In the genomic region with DNA sequence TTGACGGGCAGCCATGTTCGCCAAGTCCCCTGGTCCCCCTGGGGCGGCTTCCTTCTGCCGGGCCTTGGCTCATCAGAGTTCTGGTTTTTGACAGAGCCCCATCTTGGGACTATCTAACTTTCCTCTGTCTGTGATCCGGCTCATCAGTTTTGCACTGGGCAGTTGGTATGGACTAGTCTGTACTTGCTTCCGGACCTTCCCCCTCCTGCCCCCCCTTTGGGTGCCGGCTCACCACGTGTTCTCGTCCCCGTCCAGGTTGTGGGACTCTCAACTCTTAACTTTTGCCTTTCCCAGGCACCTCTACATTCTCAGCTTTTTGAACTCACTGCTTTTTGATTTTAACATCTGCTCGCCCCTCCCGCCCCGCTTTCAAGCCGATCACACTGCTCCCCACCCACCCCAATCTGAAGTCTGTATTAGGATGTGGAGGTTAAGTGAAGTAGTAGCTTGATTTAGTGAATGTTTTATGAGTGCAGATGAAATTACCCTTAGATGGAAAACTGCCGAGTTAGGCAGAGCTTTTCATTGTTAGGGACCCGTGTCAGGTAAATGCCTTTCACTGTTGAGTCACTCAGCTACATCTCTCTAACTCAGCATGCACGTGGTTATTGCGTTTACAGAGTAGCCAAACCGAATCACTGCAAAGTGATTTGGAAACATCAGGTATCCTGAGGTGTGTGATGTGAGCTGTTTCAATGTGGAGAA, we compare ENCODE assay signal across 8 cellular contexts. TPM values are rescaled to one million over a fixed set of nuclear protein-coding genes. Genes with fewer than 3 reads are reported as not detected.
DNase-seq lines count a peak whose midpoint lies in the region; ATAC-seq and TF ChIP-seq lines count a peak whose summit lies in the region.

No MANE protein-coding gene starts in this region.

- H3K4me3 Mint-ChIP-seq in CD8-positive, alpha-beta T cell: peak overlapping the region; percentile 96

- no peak for TF ChIP-seq POLR2A in lower leg skin (IDR thresholded peaks at IDR 0.05)

- H3K36me3 Mint-ChIP-seq in CD8-positive, alpha-beta T cell: peaks cover 8% of the 10 kb centered on the region

- peak in 6 of 7 experiments; percentile 7 to 56 (median 16) for DNase-seq in CD8-positive, alpha-beta T cell
- DNase-seq in KBM-7 (peak; percentile 64), dorsolateral prefrontal cortex (peak in 2 of 10 donors; percentile 11 to 36), lower leg skin (ENCODE audit: low spot score in 2 of 2) (peak; percentile 20 to 86), NCI-H524 treated with DMSO at 0.1 percent for 48 hours (lab: John Stamatoyannopoulos, UW) (no peak)
- peak; percentile 47 to 61 for DNase-seq in activated CD4-positive, alpha-beta T cell treated with anti-CD3 and anti-CD28 coated beads for 4 hours
- peak; percentile 28 for DNase-seq in stimulated activated CD8-positive, alpha-beta memory T cell treated with anti-CD3 and anti-CD28 coated beads, Interleukin-12 subunit alpha, Interleukin-12 subunit beta, amount 100 ng/mL, for 4 hours (ENCODE audit: low read depth)

- CTCF ChIA-PET in CD8-positive, alpha-beta T cell (lab: Charles Lee): interaction anchor here (2.3 kb wide), 1 partner anchor 25 kb away, joined by 12 read pairs; the partner anchor contains the start of gene TRMT61B

- peaks cover 37% of the 10 kb centered on the region for H3K4me1 ChIP-seq in CD8-positive, alpha-beta T cell (ENCODE audit: insufficient read depth, low read length)

- H3K9me3 Mint-ChIP-seq in CD8-positive, alpha-beta T cell: no peaks in the 10 kb centered on the region

- peak overlapping the region; percentile 91 for H3K27ac Mint-ChIP-seq in CD8-positive, alpha-beta T cell

- no peaks in the 10 kb centered on the region for H3K9me3 ChIP-seq in CD8-positive, alpha-beta T cell (ENCODE audit: low read length)

- peak overlapping the region; percentile 81 for H3K27ac ChIP-seq in CD8-positive, alpha-beta T cell (ENCODE audit: low read depth, low read length)
- peak overlapping the region in 21 of 59 donors; percentile 32 to 88 (median 67) for H3K27ac ChIP-seq in dorsolateral prefrontal cortex

- no peaks in the 10 kb centered on the region for H3K27me3 ChIP-seq in CD8-positive, alpha-beta T cell (ENCODE audit: insufficient read depth, low read length)
- no peaks in the 10 kb centered on the region for H3K27me3 ChIP-seq in dorsolateral prefrontal cortex

- TF ChIP-seq CTCF in CD8-positive, alpha-beta T cell (IDR thresholded peaks at IDR 0.05): no peak
- no peak for TF ChIP-seq CTCF in dorsolateral prefrontal cortex (IDR thresholded peaks at IDR 0.05 in 54 of 56, conservative IDR thresholded peaks at IDR 0.05 in 2 of 56; ENCODE audit: low read depth in 1 of 56, partially characterized antibody in 56 of 56)
- no peak for TF ChIP-seq CTCF in lower leg skin (IDR thresholded peaks at IDR 0.05)

- ATAC-seq in CD8-positive, alpha-beta T cell: no peak
- ATAC-seq in GM21576 (IDR thresholded peaks at IDR 0.05; ENCODE audit: unreplicated experiment): peak; percentile 19

- no peaks in the 10 kb centered on the region for H3K27me3 Mint-ChIP-seq in CD8-positive, alpha-beta T cell (ENCODE audit: low read depth)

- POLR2A ChIA-PET in CD8-positive, alpha-beta T cell (lab: Charles Lee): interaction anchor here (0.5 to 6.5 kb wide), 9 partner anchors 14 to 260 kb away, joined by 3 to 96 read pairs (median 4); partner anchors contain the start of genes PPP1CB and TRMT61B

- 0 to 1% methylated on average over 18 to 19 of the region's 19 CpGs for WGBS in lower leg skin, 2 donors

- in situ Hi-C loops in KBM-7 (cut with MboI; ENCODE audit: low pct_unique_long_range_greater_than_20kb, low sequenced_read_pairs): no loop called here

- peaks cover 49% of the 10 kb centered on the region for H3K4me1 Mint-ChIP-seq in CD8-positive, alpha-beta T cell (ENCODE audit: low read depth)

- H3K4me3 ChIP-seq in CD8-positive, alpha-beta T cell (ENCODE audit: low read depth, low read length): peak overlapping the region; percentile 89
- H3K4me3 ChIP-seq in dorsolateral prefrontal cortex: peak overlapping the region; percentile 68 to 100 (median 99)
- H3K4me3 ChIP-seq in lower leg skin (ENCODE audit: low read depth, poor library complexity, severe bottlenecking): peak overlapping the region; percentile 96

- intact Hi-C loops in CD8-positive, alpha-beta T cell (cut with DNase I, micrococcal nuclease): loop anchor here (2.0 to 10.0 kb wide), 6 partner anchors 75 to 1821 kb away; partner anchors contain the start of genes BABAM2 (in 1 of the 2), EMILIN1 (in 1 of the 2), OST4 (in 1 of the 2) and PPP1CB (in 1 of the 2)
- intact Hi-C loops in dorsolateral prefrontal cortex (cut with DNase I): loop anchor here (5.0 to 10.0 kb wide), 3 partner anchors 143 to 331 kb away; partner anchors contain the start of gene PPP1CB (in 1 of the 2)
- intact Hi-C loops in lower leg skin (cut with DNase I; ENCODE audit: low total_unique reads): no loop called here

- no peaks in the 10 kb centered on the region for H3K36me3 ChIP-seq in CD8-positive, alpha-beta T cell (ENCODE audit: insufficient read depth, low read length)

RNA-seq across cellular contexts. Expression of gene WDR43, which starts 0.9 kb away (rescaled TPM):
- 10 to 100 TPM; 89.2 to 90.0 TPM for total RNA-seq in CD8-positive, alpha-beta T cell
- total RNA-seq in dorsolateral prefrontal cortex (10 to 100 TPM; 20.4 to 54.5 (median 32.7) TPM), lower leg skin (10 to 100 TPM; 40.8 to 65.5 (median 43.2) TPM)

RNA-seq across cellular contexts. Expression of gene TRMT61B, which starts 25.2 kb away (rescaled TPM):
- total RNA-seq in CD8-positive, alpha-beta T cell: 10 to 100 TPM; 17.9 to 22.9 TPM
- total RNA-seq in dorsolateral prefrontal cortex: 10 to 100 TPM; 15.0 to 32.6 (median 21.0) TPM
- 10 to 100 TPM in 2 of 4 donors, 1 to 10 TPM in 2; 7.9 to 19.9 (median 10.2) TPM for total RNA-seq in lower leg skin
